Comparison of ENCODE assay signal across 21 cellular contexts in genomic region chr1:44260792-44261474, GRCh38.
A peak's percentile ranks its signal among the peaks of the same experiment; 100 is the strongest.
DNase-seq lines count a peak whose midpoint lies in the region; ATAC-seq and TF ChIP-seq lines count a peak whose summit lies in the region.
"Had no signal": no experiment of that assay in that cellular context is flagged by ENCODE, and none has a peak within 500 bp of the region (broad histone marks: within the 10 kb centered on the region; RNA-seq: fewer than 3 reads in every experiment).

No MANE protein-coding gene starts in this region.

- H3K27me3 Mint-ChIP-seq in nephron (ENCODE audit: low read depth): no peaks in the 10 kb centered on the region
- H3K27me3 Mint-ChIP-seq: central memory CD8-positive, alpha-beta T cell; effector memory CD8-positive, alpha-beta T cell; natural killer cell treated with Interleukin-12 subunit alpha and Interleukin-12 subunit beta and Interleukin-15 and Interleukin-18, amount 100 ng/mL, for 72 hours had no signal

- H3K27ac ChIP-seq in WERI-Rb-1: peak overlapping the region; percentile 85
- H3K27ac ChIP-seq: C4-2B, heart right ventricle, KMS-11, tibial nerve had no signal

- no peak overlapping the region for H3K4me3 ChIP-seq in WERI-Rb-1 (ENCODE audit: low read depth, low read length)
- H3K4me3 ChIP-seq: HAP-1, heart right ventricle, tibial nerve had no signal

- H3K36me3 ChIP-seq in WERI-Rb-1: peaks cover 12% of the 10 kb centered on the region
- H3K36me3 ChIP-seq: HAP-1 had no signal

- H3K9me3 Mint-ChIP-seq in nephron: no peaks in the 10 kb centered on the region
- H3K9me3 Mint-ChIP-seq: central memory CD8-positive, alpha-beta T cell; effector memory CD8-positive, alpha-beta T cell; natural killer cell treated with Interleukin-12 subunit alpha and Interleukin-12 subunit beta and Interleukin-15 and Interleukin-18, amount 100 ng/mL, for 72 hours had no signal

- DNase-seq in D341Med (ENCODE audit: low spot score) (peak; percentile 58), NCI-H187 (lab: John Stamatoyannopoulos, UW) (peak; percentile 45 to 66), WERI-Rb-1 (peak; percentile 75), OCI-M2 (lab: John Stamatoyannopoulos, UW; ENCODE audit: unreplicated experiment) (no peak)
- DNase-seq: activated CD4-positive, alpha-beta T cell treated with anti-CD3 and anti-CD28 coated beads, Interleukin-2, amount 50 U/mL, for 1 hour; activated naive CD4-positive, alpha-beta T cell; anterior cingulate cortex; effector memory CD8-positive, alpha-beta T cell; heart right ventricle; NCI-H2227 treated with DMSO at 0.1 percent for 48 hours; stimulated activated naive CD4-positive, alpha-beta T cell had no signal

- H3K4me1 Mint-ChIP-seq in nephron: peaks cover 11% of the 10 kb centered on the region

- no peak overlapping the region for H3K4me3 Mint-ChIP-seq in nephron
- H3K4me3 Mint-ChIP-seq: central memory CD8-positive, alpha-beta T cell; effector memory CD8-positive, alpha-beta T cell; natural killer cell treated with Interleukin-12 subunit alpha and Interleukin-12 subunit beta and Interleukin-15 and Interleukin-18, amount 100 ng/mL, for 72 hours had no signal

- peak overlapping the region in 2 of 3 experiments; percentile 38 to 47 for H3K27ac Mint-ChIP-seq in nephron
- H3K27ac Mint-ChIP-seq: effector memory CD8-positive, alpha-beta T cell had no signal

- ATAC-seq in GM18870 (IDR thresholded peaks at IDR 0.05; ENCODE audit: unreplicated experiment): no peak
- ATAC-seq in HG03280 (IDR thresholded peaks at IDR 0.05; ENCODE audit: unreplicated experiment): no peak
- ATAC-seq in GM21423 (IDR thresholded peaks at IDR 0.05; ENCODE audit: unreplicated experiment): no peak
- ATAC-seq: effector memory CD8-positive, alpha-beta T cell; heart right ventricle; natural killer cell treated with Interleukin-12 subunit alpha and Interleukin-12 subunit beta and Interleukin-15 and Interleukin-18, amount 100 ng/mL, for 72 hours had no signal

- H3K27me3 ChIP-seq in WERI-Rb-1 (ENCODE audit: insufficient read depth, low read depth, severe bottlenecking): no peaks in the 10 kb centered on the region
- H3K27me3 ChIP-seq: heart right ventricle, tibial nerve had no signal

- TF ChIP-seq CTCF in WERI-Rb-1 (IDR thresholded peaks at IDR 0.05; ENCODE audit: low read depth, low read length): no peak
- TF ChIP-seq CTCF in nephron (IDR thresholded peaks at IDR 0.05; ENCODE audit: unreplicated experiment in 3 of 3): no peak

- no peaks in the 10 kb centered on the region for H3K9me3 ChIP-seq in WERI-Rb-1 (ENCODE audit: severe bottlenecking)
- H3K9me3 ChIP-seq: HAP-1, heart right ventricle, tibial nerve had no signal

- peaks cover 24% of the 10 kb centered on the region for H3K36me3 Mint-ChIP-seq in nephron (ENCODE audit: low read depth)
- H3K36me3 Mint-ChIP-seq: natural killer cell treated with Interleukin-12 subunit alpha and Interleukin-12 subunit beta and Interleukin-15 and Interleukin-18, amount 100 ng/mL, for 72 hours had no signal
